In the genomic region with DNA sequence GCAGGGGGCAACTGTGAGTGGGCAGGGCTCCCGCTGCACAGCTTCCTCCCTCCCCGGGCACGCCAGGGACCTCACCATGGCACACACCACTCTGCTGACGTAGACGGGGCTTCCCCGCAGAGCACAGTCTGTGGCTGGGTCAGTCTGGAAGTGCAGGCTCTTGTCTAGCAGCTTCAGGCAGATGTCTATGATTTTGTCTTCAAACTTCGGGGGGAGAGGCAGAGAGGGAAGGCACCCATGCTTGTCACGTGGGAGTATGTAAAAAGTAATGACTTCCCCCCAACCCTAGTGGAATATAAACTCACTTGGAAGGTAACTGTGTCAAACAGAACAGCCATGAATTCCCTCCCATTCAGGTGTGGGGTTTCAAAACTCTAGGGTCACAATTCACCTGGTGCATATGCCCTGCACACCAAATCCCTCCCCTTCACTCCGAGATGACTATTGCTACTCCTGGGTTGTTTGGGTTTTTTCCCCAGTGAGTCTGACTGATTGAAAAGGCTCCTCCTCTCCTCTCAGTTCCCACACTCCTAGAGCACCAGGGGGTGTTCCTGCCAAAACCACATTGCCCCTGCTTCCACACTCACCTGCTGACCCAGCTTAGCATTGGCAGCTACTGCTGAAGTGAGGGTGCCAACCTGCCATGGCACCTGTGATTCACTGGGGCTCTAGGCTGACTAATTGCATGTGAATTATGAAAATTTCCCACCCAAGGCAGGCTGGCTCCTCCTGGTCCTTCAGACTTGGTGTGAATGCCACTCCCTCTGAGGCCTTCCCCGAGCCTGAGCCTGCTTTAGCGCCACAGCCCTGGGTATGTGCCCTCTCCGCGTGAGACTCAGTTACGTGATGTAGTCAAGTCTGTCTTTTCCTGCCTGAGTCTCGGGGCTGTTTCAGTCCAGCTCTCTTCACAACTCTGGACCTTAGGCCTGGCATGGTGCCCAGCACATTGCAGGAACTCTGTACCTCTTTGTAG, we compare ENCODE assay signal across 1 cellular context.
A peak's percentile ranks its signal among the peaks of the same experiment; 100 is the strongest.
TF ChIP-seq lines count a peak whose summit lies in the region.

No MANE protein-coding gene starts in this region.

TF ChIP-seq in GM12878, 131 proteins besides CTCF, POLR2A, EP300 and RAD21 (continued from another document and continues in another):
- peak; percentile 87 for TF ChIP-seq GATAD2B (conservative IDR thresholded peaks at IDR 0.05; ENCODE audit: low read depth)
- TF ChIP-seq, protein P1, sequence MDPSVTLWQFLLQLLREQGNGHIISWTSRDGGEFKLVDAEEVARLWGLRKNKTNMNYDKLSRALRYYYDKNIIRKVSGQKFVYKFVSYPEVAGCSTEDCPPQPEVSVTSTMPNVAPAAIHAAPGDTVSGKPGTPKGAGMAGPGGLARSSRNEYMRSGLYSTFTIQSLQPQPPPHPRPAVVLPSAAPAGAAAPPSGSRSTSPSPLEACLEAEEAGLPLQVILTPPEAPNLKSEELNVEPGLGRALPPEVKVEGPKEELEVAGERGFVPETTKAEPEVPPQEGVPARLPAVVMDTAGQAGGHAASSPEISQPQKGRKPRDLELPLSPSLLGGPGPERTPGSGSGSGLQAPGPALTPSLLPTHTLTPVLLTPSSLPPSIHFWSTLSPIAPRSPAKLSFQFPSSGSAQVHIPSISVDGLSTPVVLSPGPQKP (IDR thresholded peaks at IDR 0.05; ENCODE audit: low read depth, low read length) = no peak
- TF ChIP-seq POLR2AphosphoS5 (IDR thresholded peaks at IDR 0.05; ENCODE audit: low read length) = peak; percentile 6; the same call in 1 of the 2 replicates
- TF ChIP-seq CHD1 (IDR thresholded peaks at IDR 0.05; ENCODE audit: low read depth, low read length) = no peak
- TF ChIP-seq KAT2A (conservative IDR thresholded peaks at IDR 0.05; ENCODE audit: control insufficient read depth, low read depth, low read length) = no peak
- no peak for TF ChIP-seq MYB (IDR thresholded peaks at IDR 0.05; ENCODE audit: borderline replicate concordance, low read depth, low read length)
- TF ChIP-seq, protein P2, sequence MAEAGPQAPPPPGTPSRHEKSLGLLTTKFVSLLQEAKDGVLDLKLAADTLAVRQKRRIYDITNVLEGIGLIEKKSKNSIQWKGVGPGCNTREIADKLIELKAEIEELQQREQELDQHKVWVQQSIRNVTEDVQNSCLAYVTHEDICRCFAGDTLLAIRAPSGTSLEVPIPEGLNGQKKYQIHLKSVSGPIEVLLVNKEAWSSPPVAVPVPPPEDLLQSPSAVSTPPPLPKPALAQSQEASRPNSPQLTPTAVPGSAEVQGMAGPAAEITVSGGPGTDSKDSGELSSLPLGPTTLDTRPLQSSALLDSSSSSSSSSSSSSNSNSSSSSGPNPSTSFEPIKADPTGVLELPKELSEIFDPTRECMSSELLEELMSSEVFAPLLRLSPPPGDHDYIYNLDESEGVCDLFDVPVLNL (IDR thresholded peaks at IDR 0.05; ENCODE audit: low read depth, low read length) = no peak
- TF ChIP-seq ASH2L (IDR thresholded peaks at IDR 0.05; ENCODE audit: borderline replicate concordance, low read depth) = no peak
- no peak for TF ChIP-seq BMI1 (IDR thresholded peaks at IDR 0.05; ENCODE audit: borderline replicate concordance)
- TF ChIP-seq EGR1 (IDR thresholded peaks at IDR 0.05; ENCODE audit: borderline replicate concordance in 1 of 2, low read depth in 2 of 2, low read length in 2 of 2) = no peak; a peak in 1 of 3 replicates
- TF ChIP-seq YY1 (IDR thresholded peaks at IDR 0.05; ENCODE audit: low read depth, low read length) = peak; percentile 42
- TF ChIP-seq, protein P3, sequence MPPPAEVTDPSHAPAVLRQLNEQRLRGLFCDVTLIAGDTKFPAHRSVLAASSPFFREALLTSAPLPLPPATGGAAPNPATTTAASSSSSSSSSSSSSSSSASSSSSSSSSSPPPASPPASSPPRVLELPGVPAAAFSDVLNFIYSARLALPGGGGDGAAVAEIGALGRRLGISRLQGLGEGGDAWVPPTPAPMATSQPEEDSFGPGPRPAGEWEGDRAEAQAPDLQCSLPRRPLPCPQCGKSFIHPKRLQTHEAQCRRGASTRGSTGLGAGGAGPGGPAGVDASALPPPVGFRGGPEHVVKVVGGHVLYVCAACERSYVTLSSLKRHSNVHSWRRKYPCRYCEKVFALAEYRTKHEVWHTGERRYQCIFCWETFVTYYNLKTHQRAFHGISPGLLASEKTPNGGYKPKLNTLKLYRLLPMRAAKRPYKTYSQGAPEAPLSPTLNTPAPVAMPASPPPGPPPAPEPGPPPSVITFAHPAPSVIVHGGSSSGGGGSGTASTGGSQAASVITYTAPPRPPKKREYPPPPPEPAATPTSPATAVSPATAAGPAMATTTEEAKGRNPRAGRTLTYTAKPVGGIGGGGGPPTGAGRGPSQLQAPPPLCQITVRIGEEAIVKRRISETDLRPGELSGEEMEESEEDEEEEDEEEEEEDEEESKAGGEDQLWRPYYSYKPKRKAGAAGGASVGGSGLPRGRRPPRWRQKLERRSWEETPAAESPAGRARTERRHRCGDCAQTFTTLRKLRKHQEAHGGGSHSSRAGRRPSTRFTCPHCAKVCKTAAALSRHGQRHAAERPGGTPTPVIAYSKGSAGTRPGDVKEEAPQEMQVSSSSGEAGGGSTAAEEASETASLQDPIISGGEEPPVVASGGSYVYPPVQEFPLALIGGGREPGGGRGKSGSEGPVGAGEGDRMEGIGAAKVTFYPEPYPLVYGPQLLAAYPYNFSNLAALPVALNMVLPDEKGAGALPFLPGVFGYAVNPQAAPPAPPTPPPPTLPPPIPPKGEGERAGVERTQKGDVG (CRISPR knock-in tag; IDR thresholded peaks at IDR 0.05) = no peak
- no peak for TF ChIP-seq ZNF217 (IDR thresholded peaks at IDR 0.05)
- peak; percentile 32; the same call in 1 of the 2 replicates for TF ChIP-seq IRF4 (IDR thresholded peaks at IDR 0.05; ENCODE audit: low read depth, low read length)
- TF ChIP-seq, protein P4, sequence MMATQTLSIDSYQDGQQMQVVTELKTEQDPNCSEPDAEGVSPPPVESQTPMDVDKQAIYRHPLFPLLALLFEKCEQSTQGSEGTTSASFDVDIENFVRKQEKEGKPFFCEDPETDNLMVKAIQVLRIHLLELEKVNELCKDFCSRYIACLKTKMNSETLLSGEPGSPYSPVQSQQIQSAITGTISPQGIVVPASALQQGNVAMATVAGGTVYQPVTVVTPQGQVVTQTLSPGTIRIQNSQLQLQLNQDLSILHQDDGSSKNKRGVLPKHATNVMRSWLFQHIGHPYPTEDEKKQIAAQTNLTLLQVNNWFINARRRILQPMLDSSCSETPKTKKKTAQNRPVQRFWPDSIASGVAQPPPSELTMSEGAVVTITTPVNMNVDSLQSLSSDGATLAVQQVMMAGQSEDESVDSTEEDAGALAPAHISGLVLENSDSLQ (IDR thresholded peaks at IDR 0.05) = peak; percentile 62
- TF ChIP-seq, protein P5, sequence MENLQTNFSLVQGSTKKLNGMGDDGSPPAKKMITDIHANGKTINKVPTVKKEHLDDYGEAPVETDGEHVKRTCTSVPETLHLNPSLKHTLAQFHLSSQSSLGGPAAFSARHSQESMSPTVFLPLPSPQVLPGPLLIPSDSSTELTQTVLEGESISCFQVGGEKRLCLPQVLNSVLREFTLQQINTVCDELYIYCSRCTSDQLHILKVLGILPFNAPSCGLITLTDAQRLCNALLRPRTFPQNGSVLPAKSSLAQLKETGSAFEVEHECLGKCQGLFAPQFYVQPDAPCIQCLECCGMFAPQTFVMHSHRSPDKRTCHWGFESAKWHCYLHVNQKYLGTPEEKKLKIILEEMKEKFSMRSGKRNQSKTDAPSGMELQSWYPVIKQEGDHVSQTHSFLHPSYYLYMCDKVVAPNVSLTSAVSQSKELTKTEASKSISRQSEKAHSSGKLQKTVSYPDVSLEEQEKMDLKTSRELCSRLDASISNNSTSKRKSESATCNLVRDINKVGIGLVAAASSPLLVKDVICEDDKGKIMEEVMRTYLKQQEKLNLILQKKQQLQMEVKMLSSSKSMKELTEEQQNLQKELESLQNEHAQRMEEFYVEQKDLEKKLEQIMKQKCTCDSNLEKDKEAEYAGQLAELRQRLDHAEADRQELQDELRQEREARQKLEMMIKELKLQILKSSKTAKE (IDR thresholded peaks at IDR 0.05; ENCODE audit: low read depth, poor library complexity, severe bottlenecking) = peak; percentile 95
- peak; percentile 22; the same call in 1 of the 2 replicates for TF ChIP-seq TCF12 (IDR thresholded peaks at IDR 0.05; ENCODE audit: low read depth, low read length)
- TF ChIP-seq JUND (IDR thresholded peaks at IDR 0.05; ENCODE audit: low read depth, low read length) = no peak
- TF ChIP-seq, protein P6, sequence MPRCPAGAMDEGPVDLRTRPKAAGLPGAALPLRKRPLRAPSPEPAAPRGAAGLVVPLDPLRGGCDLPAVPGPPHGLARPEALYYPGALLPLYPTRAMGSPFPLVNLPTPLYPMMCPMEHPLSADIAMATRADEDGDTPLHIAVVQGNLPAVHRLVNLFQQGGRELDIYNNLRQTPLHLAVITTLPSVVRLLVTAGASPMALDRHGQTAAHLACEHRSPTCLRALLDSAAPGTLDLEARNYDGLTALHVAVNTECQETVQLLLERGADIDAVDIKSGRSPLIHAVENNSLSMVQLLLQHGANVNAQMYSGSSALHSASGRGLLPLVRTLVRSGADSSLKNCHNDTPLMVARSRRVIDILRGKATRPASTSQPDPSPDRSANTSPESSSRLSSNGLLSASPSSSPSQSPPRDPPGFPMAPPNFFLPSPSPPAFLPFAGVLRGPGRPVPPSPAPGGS (IDR thresholded peaks at IDR 0.05; ENCODE audit: borderline replicate concordance, insufficient read depth, low read depth, low read length, poor library complexity, severe bottlenecking) = peak; percentile 8
- TF ChIP-seq HDAC2 (IDR thresholded peaks at IDR 0.05) = no peak
- peak; percentile 44; the same call in 1 of the 2 replicates for TF ChIP-seq BCL11A (IDR thresholded peaks at IDR 0.05; ENCODE audit: low read depth, low read length)
- TF ChIP-seq POU2F2 (IDR thresholded peaks at IDR 0.05; ENCODE audit: borderline replicate concordance, low read depth, low read length) = peak; percentile 36; the same call in 1 of the 3 replicates
- peak; percentile 92 for TF ChIP-seq RAD51 (IDR thresholded peaks at IDR 0.05)
- 0 out of 2 replicates have a peak, but pooled peaks have one; percentile 26 for TF ChIP-seq TAF1 (IDR thresholded peaks at IDR 0.05; ENCODE audit: borderline replicate concordance, low read depth, low read length)
- TF ChIP-seq, protein P7, sequence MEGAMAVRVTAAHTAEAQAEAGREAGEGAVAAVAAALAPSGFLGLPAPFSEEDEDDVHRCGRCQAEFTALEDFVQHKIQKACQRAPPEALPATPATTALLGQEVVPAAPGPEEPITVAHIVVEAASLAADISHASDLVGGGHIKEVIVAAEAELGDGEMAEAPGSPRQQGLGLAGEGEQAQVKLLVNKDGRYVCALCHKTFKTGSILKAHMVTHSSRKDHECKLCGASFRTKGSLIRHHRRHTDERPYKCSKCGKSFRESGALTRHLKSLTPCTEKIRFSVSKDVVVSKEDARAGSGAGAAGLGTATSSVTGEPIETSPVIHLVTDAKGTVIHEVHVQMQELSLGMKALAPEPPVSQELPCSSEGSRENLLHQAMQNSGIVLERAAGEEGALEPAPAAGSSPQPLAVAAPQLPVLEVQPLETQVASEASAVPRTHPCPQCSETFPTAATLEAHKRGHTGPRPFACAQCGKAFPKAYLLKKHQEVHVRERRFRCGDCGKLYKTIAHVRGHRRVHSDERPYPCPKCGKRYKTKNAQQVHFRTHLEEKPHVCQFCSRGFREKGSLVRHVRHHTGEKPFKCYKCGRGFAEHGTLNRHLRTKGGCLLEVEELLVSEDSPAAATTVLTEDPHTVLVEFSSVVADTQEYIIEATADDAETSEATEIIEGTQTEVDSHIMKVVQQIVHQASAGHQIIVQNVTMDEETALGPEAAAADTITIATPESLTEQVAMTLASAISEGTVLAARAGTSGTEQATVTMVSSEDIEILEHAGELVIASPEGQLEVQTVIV (IDR thresholded peaks at IDR 0.05; ENCODE audit: borderline replicate concordance, partially characterized antibody) = no peak
- TF ChIP-seq KLF5 (IDR thresholded peaks at IDR 0.05; ENCODE audit: partially characterized antibody) = no peak
- TF ChIP-seq, protein P8, sequence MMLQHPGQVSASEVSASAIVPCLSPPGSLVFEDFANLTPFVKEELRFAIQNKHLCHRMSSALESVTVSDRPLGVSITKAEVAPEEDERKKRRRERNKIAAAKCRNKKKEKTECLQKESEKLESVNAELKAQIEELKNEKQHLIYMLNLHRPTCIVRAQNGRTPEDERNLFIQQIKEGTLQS (IDR thresholded peaks at IDR 0.05; ENCODE audit: borderline replicate concordance, extremely low read depth, low read depth, low read length) = no peak
- TF ChIP-seq SPI1 (IDR thresholded peaks at IDR 0.05; ENCODE audit: borderline replicate concordance, insufficient read depth, low read depth, low read length) = peak; percentile 37; the same call in 1 of the 2 replicates
- TF ChIP-seq, protein P9, sequence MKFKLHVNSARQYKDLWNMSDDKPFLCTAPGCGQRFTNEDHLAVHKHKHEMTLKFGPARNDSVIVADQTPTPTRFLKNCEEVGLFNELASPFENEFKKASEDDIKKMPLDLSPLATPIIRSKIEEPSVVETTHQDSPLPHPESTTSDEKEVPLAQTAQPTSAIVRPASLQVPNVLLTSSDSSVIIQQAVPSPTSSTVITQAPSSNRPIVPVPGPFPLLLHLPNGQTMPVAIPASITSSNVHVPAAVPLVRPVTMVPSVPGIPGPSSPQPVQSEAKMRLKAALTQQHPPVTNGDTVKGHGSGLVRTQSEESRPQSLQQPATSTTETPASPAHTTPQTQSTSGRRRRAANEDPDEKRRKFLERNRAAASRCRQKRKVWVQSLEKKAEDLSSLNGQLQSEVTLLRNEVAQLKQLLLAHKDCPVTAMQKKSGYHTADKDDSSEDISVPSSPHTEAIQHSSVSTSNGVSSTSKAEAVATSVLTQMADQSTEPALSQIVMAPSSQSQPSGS (IDR thresholded peaks at IDR 0.05; ENCODE audit: low read length) = 0 out of 2 replicates have a peak, but pooled peaks have one; percentile 30
- no peak for TF ChIP-seq CHD4 (IDR thresholded peaks at IDR 0.05)
- TF ChIP-seq TCF3 (IDR thresholded peaks at IDR 0.05; ENCODE audit: borderline replicate concordance, insufficient read depth, low read depth, low read length) = no peak
- TF ChIP-seq, protein P10, sequence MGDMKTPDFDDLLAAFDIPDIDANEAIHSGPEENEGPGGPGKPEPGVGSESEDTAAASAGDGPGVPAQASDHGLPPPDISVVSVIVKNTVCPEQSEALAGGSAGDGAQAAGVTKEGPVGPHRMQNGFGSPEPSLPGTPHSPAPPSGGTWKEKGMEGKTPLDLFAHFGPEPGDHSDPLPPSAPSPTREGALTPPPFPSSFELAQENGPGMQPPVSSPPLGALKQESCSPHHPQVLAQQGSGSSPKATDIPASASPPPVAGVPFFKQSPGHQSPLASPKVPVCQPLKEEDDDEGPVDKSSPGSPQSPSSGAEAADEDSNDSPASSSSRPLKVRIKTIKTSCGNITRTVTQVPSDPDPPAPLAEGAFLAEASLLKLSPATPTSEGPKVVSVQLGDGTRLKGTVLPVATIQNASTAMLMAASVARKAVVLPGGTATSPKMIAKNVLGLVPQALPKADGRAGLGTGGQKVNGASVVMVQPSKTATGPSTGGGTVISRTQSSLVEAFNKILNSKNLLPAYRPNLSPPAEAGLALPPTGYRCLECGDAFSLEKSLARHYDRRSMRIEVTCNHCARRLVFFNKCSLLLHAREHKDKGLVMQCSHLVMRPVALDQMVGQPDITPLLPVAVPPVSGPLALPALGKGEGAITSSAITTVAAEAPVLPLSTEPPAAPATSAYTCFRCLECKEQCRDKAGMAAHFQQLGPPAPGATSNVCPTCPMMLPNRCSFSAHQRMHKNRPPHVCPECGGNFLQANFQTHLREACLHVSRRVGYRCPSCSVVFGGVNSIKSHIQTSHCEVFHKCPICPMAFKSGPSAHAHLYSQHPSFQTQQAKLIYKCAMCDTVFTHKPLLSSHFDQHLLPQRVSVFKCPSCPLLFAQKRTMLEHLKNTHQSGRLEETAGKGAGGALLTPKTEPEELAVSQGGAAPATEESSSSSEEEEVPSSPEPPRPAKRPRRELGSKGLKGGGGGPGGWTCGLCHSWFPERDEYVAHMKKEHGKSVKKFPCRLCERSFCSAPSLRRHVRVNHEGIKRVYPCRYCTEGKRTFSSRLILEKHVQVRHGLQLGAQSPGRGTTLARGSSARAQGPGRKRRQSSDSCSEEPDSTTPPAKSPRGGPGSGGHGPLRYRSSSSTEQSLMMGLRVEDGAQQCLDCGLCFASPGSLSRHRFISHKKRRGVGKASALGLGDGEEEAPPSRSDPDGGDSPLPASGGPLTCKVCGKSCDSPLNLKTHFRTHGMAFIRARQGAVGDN (IDR thresholded peaks at IDR 0.05) = peak; percentile 93
- peak; percentile 85 for TF ChIP-seq ATF7 (IDR thresholded peaks at IDR 0.05; ENCODE audit: low read depth)
